ENCODE assay signal across 8 cellular contexts in genomic region chr6:145733770-145734169, GRCh38. TPM values are rescaled to one million over a fixed set of nuclear protein-coding genes. Genes with fewer than 3 reads are reported as not detected.
DNase-seq lines count a peak whose midpoint lies in the region; ATAC-seq and TF ChIP-seq lines count a peak whose summit lies in the region.

No MANE protein-coding gene starts in this region.

- DNase-seq in NCI-H2081 (lab: John Stamatoyannopoulos, UW) (peak; percentile 3 to 9), NCI-H2081 treated with DMSO at 0.1 percent for 48 hours (lab: John Stamatoyannopoulos, UW) (no peak), NCI-H2227 treated with DMSO at 0.1 percent for 48 hours (lab: John Stamatoyannopoulos, UW) (peak; percentile 21), cerebellum (ENCODE audit: low spot score) (peak; percentile 5), retina (peak; percentile 57), prostate gland (ENCODE audit: low spot score) (no peak), anterior cingulate cortex (lab: John Stamatoyannopoulos, UW) (no peak)

- intact Hi-C loops in prostate gland (cut with DNase I) = loop anchor here (2.0 kb wide), 2 partner anchors 153 to 229 kb away; no protein-coding TSS in a partner anchor

- ATAC-seq in GM18502 (IDR thresholded peaks at IDR 0.05; ENCODE audit: poor library complexity, unreplicated experiment) = no peak

- H3K4me1 ChIP-seq in prostate gland (replicated peaks) = no peaks in the 10 kb centered on the region

- WGBS in prostate gland = 81% methylated on average over 3 of the region's 3 CpGs

- TF ChIP-seq CTCF in prostate gland (IDR thresholded peaks at IDR 0.05) = no peak

- no peak overlapping the region for H3K4me3 ChIP-seq in prostate gland

- H3K9me3 ChIP-seq in prostate gland = no peaks in the 10 kb centered on the region

- H3K27me3 ChIP-seq in prostate gland (replicated peaks; ENCODE audit: insufficient read depth) = no peaks in the 10 kb centered on the region

- no peak overlapping the region for H3K27ac ChIP-seq in prostate gland

- H3K36me3 ChIP-seq in prostate gland = no peaks in the 10 kb centered on the region

- no peak for TF ChIP-seq POLR2A in prostate gland (IDR thresholded peaks at IDR 0.05)

RNA-seq across cellular contexts. Expression of gene EPM2A, which starts 1.6 kb away (rescaled TPM):
- 20.0 TPM for total RNA-seq in cerebellum
- 10 to 100 TPM in 1 of 2 donors, 1 to 10 TPM in 1; 7.2 to 18.6 TPM for total RNA-seq in prostate gland

Comparison
In these comparisons a context has a peak if more than half of its experiments do, and no peak if none do; other contexts are left out.
1. DNase-seq: peak in NCI-H2081 (2 of 2), NCI-H2227 treated with DMSO at 0.1 percent for 48 hours (single experiment), cerebellum (single experiment) and retina (single experiment); none in NCI-H2081 treated with DMSO at 0.1 percent for 48 hours (single experiment), prostate gland (single experiment) and anterior cingulate cortex (0 of 58).